38 cellular contexts compared by ENCODE assay signal in genomic region chr10:131067690-131068089, GRCh38.
"Had no signal": no experiment of that assay in that cellular context is flagged by ENCODE, and none has a peak within 500 bp of the region (broad histone marks: within the 10 kb centered on the region; RNA-seq: fewer than 3 reads in every experiment).

No MANE protein-coding gene starts in this region.

- H3K27me3 Mint-ChIP-seq: activated CD4-positive, alpha-beta memory T cell treated with anti-CD3 and anti-CD28 coated beads, Interleukin-2, amount 10 ng/mL, durations not matched to agents 7 days and 5 days; activated CD4-positive, alpha-beta T cell treated with anti-CD3 and anti-CD28 coated beads for 36 hours; activated CD4-positive, alpha-beta T cell treated with anti-CD3 and anti-CD28 coated beads, Interleukin-2, amount 10 ng/mL, durations not matched to agents 7 days and 5 days; activated CD8-positive, alpha-beta memory T cell treated with anti-CD3 and anti-CD28 coated beads, Interleukin-2, amount 10 ng/mL, durations not matched to agents 7 days and 5 days; activated naive CD4-positive, alpha-beta T cell treated with anti-CD3 and anti-CD28 coated beads, Interleukin-2, amount 50 U/mL, for 24 hours; activated naive CD8-positive, alpha-beta T cell; activated T-cell treated with anti-CD3 and anti-CD28 coated beads, Interleukin-2, amount 50 U/mL, for 24 hours; central memory CD8-positive, alpha-beta T cell had no signal

- H3K27ac Mint-ChIP-seq: activated CD4-positive, alpha-beta memory T cell treated with anti-CD3 and anti-CD28 coated beads, Interleukin-2, amount 10 ng/mL, durations not matched to agents 7 days and 5 days; activated CD4-positive, alpha-beta T cell treated with anti-CD3 and anti-CD28 coated beads for 36 hours; activated CD4-positive, alpha-beta T cell treated with anti-CD3 and anti-CD28 coated beads, Interleukin-2, amount 10 ng/mL, durations not matched to agents 7 days and 5 days; activated CD8-positive, alpha-beta memory T cell treated with anti-CD3 and anti-CD28 coated beads, Interleukin-2, amount 10 ng/mL, durations not matched to agents 7 days and 5 days; activated CD8-positive, alpha-beta T cell treated with anti-CD3 and anti-CD28 coated beads, Interleukin-2, amount 10 ng/mL, durations not matched to agents 7 days and 5 days; activated naive CD4-positive, alpha-beta T cell treated with anti-CD3 and anti-CD28 coated beads, Interleukin-2, amount 10 ng/mL, durations not matched to agents 7 days and 5 days; activated naive CD4-positive, alpha-beta T cell treated with anti-CD3 and anti-CD28 coated beads, Interleukin-2, amount 50 U/mL, for 24 hours; activated naive CD8-positive, alpha-beta T cell; activated naive CD8-positive, alpha-beta T cell treated with anti-CD3 and anti-CD28 coated beads, Interleukin-2, amount 10 ng/mL, durations not matched to agents 7 days and 5 days; activated naive CD8-positive, alpha-beta T cell treated with anti-CD3 and anti-CD28 coated beads, Interleukin-2, amount 50 U/mL, for 24 hours; activated T-cell treated with anti-CD3 and anti-CD28 coated beads, Interleukin-2, amount 50 U/mL, for 24 hours; activated T-helper 2 cell treated with anti-CD3 and anti-CD28 coated beads, Interferon-gamma antibody, Interleukin-2, Interleukin-4, amounts not matched to agents 10 μg/mL and 5 μg/mL and 100 μg/mL, durations not matched to agents 14 hours and 24 hours and 36 hours; brain; T-helper 1 cell treated with Interleukin-12 subunit alpha and Interleukin-12 subunit beta and Interleukin-4 antibody, amounts not matched to agents 30 μg/mL and 1 μg/mL, for 36 hours; T-helper 2 cell treated with Interferon-gamma antibody and Interleukin-4, amounts not matched to agents 5 μg/mL and 100 μg/mL, for 36 hours; WTC11 had no signal

- H3K9me3 Mint-ChIP-seq: activated CD4-positive, alpha-beta T cell treated with anti-CD3 and anti-CD28 coated beads, Interleukin-2, amount 10 ng/mL, durations not matched to agents 7 days and 5 days; activated naive CD4-positive, alpha-beta T cell treated with anti-CD3 and anti-CD28 coated beads, Interleukin-2, amount 10 ng/mL, durations not matched to agents 7 days and 5 days; activated naive CD4-positive, alpha-beta T cell treated with anti-CD3 and anti-CD28 coated beads, Interleukin-2, amount 50 U/mL, for 24 hours; activated naive CD8-positive, alpha-beta T cell treated with anti-CD3 and anti-CD28 coated beads, Interleukin-2, amount 10 ng/mL, durations not matched to agents 7 days and 5 days; activated naive CD8-positive, alpha-beta T cell treated with anti-CD3 and anti-CD28 coated beads, Interleukin-2, amount 50 U/mL, for 24 hours; activated T-cell treated with anti-CD3 and anti-CD28 coated beads, Interleukin-2, amount 50 U/mL, for 24 hours; activated T-helper 2 cell treated with anti-CD3 and anti-CD28 coated beads, Interferon-gamma antibody, Interleukin-2, Interleukin-4, amounts not matched to agents 10 μg/mL and 5 μg/mL and 100 μg/mL, durations not matched to agents 14 hours and 24 hours and 36 hours; central memory CD8-positive, alpha-beta T cell; T-helper 1 cell treated with Interleukin-12 subunit alpha and Interleukin-12 subunit beta and Interleukin-4 antibody, amounts not matched to agents 30 μg/mL and 1 μg/mL, for 36 hours; T-helper 2 cell treated with Interferon-gamma antibody and Interleukin-4, amounts not matched to agents 5 μg/mL and 100 μg/mL, for 36 hours had no signal

- H3K27me3 ChIP-seq: ascending aorta had no signal

- H3K36me3 Mint-ChIP-seq: activated CD8-positive, alpha-beta memory T cell treated with anti-CD3 and anti-CD28 coated beads, Interleukin-2, amount 10 ng/mL, durations not matched to agents 7 days and 5 days; activated naive CD4-positive, alpha-beta T cell treated with anti-CD3 and anti-CD28 coated beads, Interleukin-2, amount 10 ng/mL, durations not matched to agents 7 days and 5 days; activated naive CD4-positive, alpha-beta T cell treated with anti-CD3 and anti-CD28 coated beads, Interleukin-2, amount 50 U/mL, for 24 hours; activated naive CD8-positive, alpha-beta T cell; activated naive CD8-positive, alpha-beta T cell treated with anti-CD3 and anti-CD28 coated beads, Interleukin-2, amount 10 ng/mL, durations not matched to agents 7 days and 5 days; brain had no signal

- ATAC-seq: activated CD4-positive, alpha-beta T cell treated with anti-CD3 and anti-CD28 coated beads for 36 hours; activated CD4-positive, CD25-positive, alpha-beta regulatory T cell treated with anti-CD3 and anti-CD28 coated beads, Interleukin-2, amount 50 U/mL, for 24 hours; activated CD8-positive, alpha-beta memory T cell treated with anti-CD3 and anti-CD28 coated beads, Interleukin-2, amount 10 ng/mL, durations not matched to agents 7 days and 5 days; activated CD8-positive, alpha-beta T cell treated with anti-CD3 and anti-CD28 coated beads, Interleukin-2, amount 10 ng/mL, durations not matched to agents 7 days and 5 days; activated naive CD8-positive, alpha-beta T cell treated with anti-CD3 and anti-CD28 coated beads, Interleukin-2, amount 50 U/mL, for 24 hours; WTC11 had no signal

- H3K36me3 ChIP-seq: ascending aorta, breast epithelium, WERI-Rb-1 had no signal

- DNase-seq: activated CD4-positive, alpha-beta memory T cell treated with anti-CD3 and anti-CD28 coated beads, Interleukin-2, amount 10 ng/mL, durations not matched to agents 7 days and 5 days; activated CD4-positive, alpha-beta T cell treated with anti-CD3 and anti-CD28 coated beads for 1 hour; activated CD4-positive, alpha-beta T cell treated with anti-CD3 and anti-CD28 coated beads for 36 hours; activated CD4-positive, alpha-beta T cell treated with anti-CD3 and anti-CD28 coated beads for 48 hours; activated CD4-positive, alpha-beta T cell treated with anti-CD3 and anti-CD28 coated beads, Interleukin-2, amount 10 ng/mL, durations not matched to agents 7 days and 5 days; activated CD4-positive, alpha-beta T cell treated with anti-CD3 and anti-CD28 coated beads, Interleukin-2, amount 50 U/mL, for 48 hours; activated CD4-positive, CD25-positive, alpha-beta regulatory T cell; activated CD8-positive, alpha-beta memory T cell treated with anti-CD3 and anti-CD28 coated beads for 24 hours; activated CD8-positive, alpha-beta memory T cell treated with anti-CD3 and anti-CD28 coated beads, Interleukin-2, amount 10 ng/mL, durations not matched to agents 7 days and 5 days; activated CD8-positive, alpha-beta memory T cell treated with anti-CD3 and anti-CD28 coated beads, Interleukin-2, amount 50 U/mL, for 48 hours; activated CD8-positive, alpha-beta T cell treated with anti-CD3 and anti-CD28 coated beads, Interleukin-2, amount 10 ng/mL, durations not matched to agents 7 days and 5 days; activated effector memory CD4-positive, alpha-beta T cell treated with Interleukin-2 at 50 U/mL for 16 hours; activated gamma-delta T cell; activated naive CD4-positive, alpha-beta T cell treated with anti-CD3 and anti-CD28 coated beads, Interleukin-2, amount 10 ng/mL, durations not matched to agents 7 days and 5 days; activated naive CD4-positive, alpha-beta T cell treated with Interleukin-2 at 50 U/mL for 16 hours; activated naive CD8-positive, alpha-beta T cell treated with anti-CD3 and anti-CD28 coated beads, Interleukin-2, amount 10 ng/mL, durations not matched to agents 7 days and 5 days; activated naive CD8-positive, alpha-beta T cell treated with anti-CD3 and anti-CD28 coated beads, Interleukin-2, amount 50 U/mL, for 24 hours; activated T-cell treated with anti-CD3 and anti-CD28 coated beads, Interleukin-2, amount 50 U/mL, for 24 hours; activated T-cell treated with anti-CD3 and anti-CD28 coated beads, Interleukin-2, amount 50 U/mL, for 48 hours; amygdala; anterior cingulate cortex; caudate nucleus; SW 1271; T-helper 1 cell; T-helper 2 cell; T-helper 9 cell; WERI-Rb-1 had no signal

- H3K4me1 ChIP-seq: ascending aorta, breast epithelium had no signal

- H3K9me3 ChIP-seq: ascending aorta, breast epithelium had no signal

- H3K27ac ChIP-seq: ascending aorta, breast epithelium, WERI-Rb-1 had no signal

- H3K4me3 Mint-ChIP-seq: activated CD4-positive, alpha-beta memory T cell treated with anti-CD3 and anti-CD28 coated beads, Interleukin-2, amount 10 ng/mL, durations not matched to agents 7 days and 5 days; activated CD4-positive, alpha-beta T cell treated with anti-CD3 and anti-CD28 coated beads for 36 hours; activated CD4-positive, alpha-beta T cell treated with anti-CD3 and anti-CD28 coated beads, Interleukin-2, amount 10 ng/mL, durations not matched to agents 7 days and 5 days; activated CD8-positive, alpha-beta memory T cell treated with anti-CD3 and anti-CD28 coated beads, Interleukin-2, amount 10 ng/mL, durations not matched to agents 7 days and 5 days; activated CD8-positive, alpha-beta T cell treated with anti-CD3 and anti-CD28 coated beads, Interleukin-2, amount 10 ng/mL, durations not matched to agents 7 days and 5 days; activated naive CD4-positive, alpha-beta T cell treated with anti-CD3 and anti-CD28 coated beads, Interleukin-2, amount 10 ng/mL, durations not matched to agents 7 days and 5 days; activated naive CD4-positive, alpha-beta T cell treated with anti-CD3 and anti-CD28 coated beads, Interleukin-2, amount 50 U/mL, for 24 hours; activated naive CD8-positive, alpha-beta T cell; activated naive CD8-positive, alpha-beta T cell treated with anti-CD3 and anti-CD28 coated beads, Interleukin-2, amount 10 ng/mL, durations not matched to agents 7 days and 5 days; activated naive CD8-positive, alpha-beta T cell treated with anti-CD3 and anti-CD28 coated beads, Interleukin-2, amount 50 U/mL, for 24 hours; activated T-cell treated with anti-CD3 and anti-CD28 coated beads, Interleukin-2, amount 50 U/mL, for 24 hours; brain; central memory CD8-positive, alpha-beta T cell; T-helper 1 cell treated with Interleukin-12 subunit alpha and Interleukin-12 subunit beta and Interleukin-4 antibody, amounts not matched to agents 30 μg/mL and 1 μg/mL, for 36 hours; T-helper 2 cell treated with Interferon-gamma antibody and Interleukin-4, amounts not matched to agents 5 μg/mL and 100 μg/mL, for 36 hours; WTC11 had no signal

- H3K4me3 ChIP-seq: ascending aorta, breast epithelium had no signal

- H3K4me1 Mint-ChIP-seq: activated CD4-positive, alpha-beta memory T cell treated with anti-CD3 and anti-CD28 coated beads, Interleukin-2, amount 10 ng/mL, durations not matched to agents 7 days and 5 days; activated CD4-positive, alpha-beta T cell treated with anti-CD3 and anti-CD28 coated beads for 36 hours; activated CD4-positive, alpha-beta T cell treated with anti-CD3 and anti-CD28 coated beads, Interleukin-2, amount 10 ng/mL, durations not matched to agents 7 days and 5 days; activated CD8-positive, alpha-beta memory T cell treated with anti-CD3 and anti-CD28 coated beads, Interleukin-2, amount 10 ng/mL, durations not matched to agents 7 days and 5 days; activated naive CD4-positive, alpha-beta T cell treated with anti-CD3 and anti-CD28 coated beads, Interleukin-2, amount 10 ng/mL, durations not matched to agents 7 days and 5 days; activated naive CD4-positive, alpha-beta T cell treated with anti-CD3 and anti-CD28 coated beads, Interleukin-2, amount 50 U/mL, for 24 hours; activated naive CD8-positive, alpha-beta T cell treated with anti-CD3 and anti-CD28 coated beads, Interleukin-2, amount 10 ng/mL, durations not matched to agents 7 days and 5 days; activated naive CD8-positive, alpha-beta T cell treated with anti-CD3 and anti-CD28 coated beads, Interleukin-2, amount 50 U/mL, for 24 hours; central memory CD8-positive, alpha-beta T cell had no signal
